ENCODE assay signal across 8 cellular contexts in the genomic region with DNA sequence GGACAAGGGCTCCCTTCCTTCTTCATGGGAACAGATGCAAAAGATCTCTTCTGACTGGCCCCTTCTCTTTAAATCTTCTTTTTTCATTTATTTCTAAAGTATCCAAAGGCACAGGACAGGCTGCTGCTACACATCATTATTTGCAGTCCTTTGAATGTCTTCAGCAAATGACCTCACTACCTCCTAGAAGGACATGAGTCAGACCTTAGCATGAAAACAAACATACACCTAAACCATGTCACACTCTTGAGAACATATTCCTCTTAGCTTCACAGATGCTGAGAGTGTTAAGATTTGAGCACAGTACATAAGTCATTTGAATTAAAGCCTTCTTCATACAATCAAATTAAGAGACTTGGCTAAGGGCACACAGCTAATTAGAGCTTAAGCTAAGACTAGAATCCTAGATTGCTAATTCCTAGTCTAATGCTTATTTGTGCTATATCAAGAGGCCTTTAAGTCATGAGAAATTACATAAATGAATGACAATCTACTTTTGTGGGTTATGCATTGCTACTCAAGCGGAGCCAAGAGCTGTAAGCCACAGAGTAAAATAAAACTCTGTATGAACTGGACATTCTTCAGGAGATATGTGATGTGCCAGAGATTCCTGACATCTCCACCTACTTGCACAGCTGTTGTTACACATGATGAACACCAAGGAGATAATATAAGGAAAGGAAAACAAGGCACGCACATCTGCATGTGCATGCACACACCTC.
DNase-seq lines count a peak whose midpoint lies in the region; ATAC-seq and TF ChIP-seq lines count a peak whose summit lies in the region.

No MANE protein-coding gene starts in this region.

- no peaks in the 10 kb centered on the region for H3K36me3 Mint-ChIP-seq in nephron progenitor cell (ENCODE audit: low read depth)

- no peaks in the 10 kb centered on the region for H3K27me3 ChIP-seq in kidney epithelial cell (ENCODE audit: control insufficient read depth, insufficient read depth, low read length)

- H3K36me3 ChIP-seq in kidney epithelial cell (ENCODE audit: control insufficient read depth, insufficient read depth, low read length) = no peaks in the 10 kb centered on the region

- H3K27me3 Mint-ChIP-seq in nephron progenitor cell (ENCODE audit: low read depth, poor library complexity) = peaks cover 4% of the 10 kb centered on the region

- no peak overlapping the region for H3K4me3 ChIP-seq in kidney epithelial cell (ENCODE audit: low read depth, low read length)

- H3K4me3 Mint-ChIP-seq in nephron progenitor cell = no peak overlapping the region

- peaks cover 2% of the 10 kb centered on the region for H3K4me1 Mint-ChIP-seq in nephron progenitor cell

- TF ChIP-seq CTCF in kidney epithelial cell (IDR thresholded peaks at IDR 0.05; ENCODE audit: insufficient read depth, low read length, poor library complexity, severe bottlenecking) (no peak), nephron progenitor cell (IDR thresholded peaks at IDR 0.05) (no peak)

- no peak overlapping the region for H3K27ac Mint-ChIP-seq in nephron progenitor cell

- peak; percentile 84 for ATAC-seq in GM21529 (IDR thresholded peaks at IDR 0.05; ENCODE audit: unreplicated experiment)

- DNase-seq in GM03348 (ENCODE audit: low spot score) (peak; percentile 16), HT1080 (ENCODE audit: low read depth) (peak; percentile 83), kidney epithelial cell (ENCODE audit: low read depth) (peak; percentile 78), SHP77 treated with DMSO at 0.1 percent for 48 hours (lab: John Stamatoyannopoulos, UW) (no peak), RPMI8226 (no peak), nephron progenitor cell (no peak)
- no peak for DNase-seq in activated CD4-positive, alpha-beta T cell treated with anti-CD3 and anti-CD28 coated beads for 1 hour

- H3K9me3 Mint-ChIP-seq in nephron progenitor cell = no peaks in the 10 kb centered on the region

Comparison
In these comparisons a context has a peak if more than half of its experiments do, and no peak if none do; other contexts are left out.
1. DNase-seq: peak in GM03348 (single experiment), HT1080 (single experiment) and kidney epithelial cell (single experiment); none in SHP77 treated with DMSO at 0.1 percent for 48 hours (single experiment), RPMI8226 (single experiment), activated CD4-positive, alpha-beta T cell treated with anti-CD3 and anti-CD28 coated beads for 1 hour (single experiment) and nephron progenitor cell (single experiment).